Comparison of ENCODE assay signal across 2 cellular contexts in genomic region chr19:45271709-45272108, GRCh38.
TF ChIP-seq lines count a peak whose summit lies in the region.

No MANE protein-coding gene starts in this region.

TF ChIP-seq in HEK293, 187 proteins besides CTCF, POLR2A, EP300 and RAD21:
- no peak for TF ChIP-seq ZNF133 (tag by site-specific recombination; IDR thresholded peaks at IDR 0.05)
- peak; percentile 29; the same call in 1 of the 2 replicates for TF ChIP-seq ZNF664 (tag by site-specific recombination; IDR thresholded peaks at IDR 0.05)

TF ChIP-seq in HepG2, 621 proteins besides CTCF, POLR2A, EP300 and RAD21:
- TF ChIP-seq, protein P1, sequence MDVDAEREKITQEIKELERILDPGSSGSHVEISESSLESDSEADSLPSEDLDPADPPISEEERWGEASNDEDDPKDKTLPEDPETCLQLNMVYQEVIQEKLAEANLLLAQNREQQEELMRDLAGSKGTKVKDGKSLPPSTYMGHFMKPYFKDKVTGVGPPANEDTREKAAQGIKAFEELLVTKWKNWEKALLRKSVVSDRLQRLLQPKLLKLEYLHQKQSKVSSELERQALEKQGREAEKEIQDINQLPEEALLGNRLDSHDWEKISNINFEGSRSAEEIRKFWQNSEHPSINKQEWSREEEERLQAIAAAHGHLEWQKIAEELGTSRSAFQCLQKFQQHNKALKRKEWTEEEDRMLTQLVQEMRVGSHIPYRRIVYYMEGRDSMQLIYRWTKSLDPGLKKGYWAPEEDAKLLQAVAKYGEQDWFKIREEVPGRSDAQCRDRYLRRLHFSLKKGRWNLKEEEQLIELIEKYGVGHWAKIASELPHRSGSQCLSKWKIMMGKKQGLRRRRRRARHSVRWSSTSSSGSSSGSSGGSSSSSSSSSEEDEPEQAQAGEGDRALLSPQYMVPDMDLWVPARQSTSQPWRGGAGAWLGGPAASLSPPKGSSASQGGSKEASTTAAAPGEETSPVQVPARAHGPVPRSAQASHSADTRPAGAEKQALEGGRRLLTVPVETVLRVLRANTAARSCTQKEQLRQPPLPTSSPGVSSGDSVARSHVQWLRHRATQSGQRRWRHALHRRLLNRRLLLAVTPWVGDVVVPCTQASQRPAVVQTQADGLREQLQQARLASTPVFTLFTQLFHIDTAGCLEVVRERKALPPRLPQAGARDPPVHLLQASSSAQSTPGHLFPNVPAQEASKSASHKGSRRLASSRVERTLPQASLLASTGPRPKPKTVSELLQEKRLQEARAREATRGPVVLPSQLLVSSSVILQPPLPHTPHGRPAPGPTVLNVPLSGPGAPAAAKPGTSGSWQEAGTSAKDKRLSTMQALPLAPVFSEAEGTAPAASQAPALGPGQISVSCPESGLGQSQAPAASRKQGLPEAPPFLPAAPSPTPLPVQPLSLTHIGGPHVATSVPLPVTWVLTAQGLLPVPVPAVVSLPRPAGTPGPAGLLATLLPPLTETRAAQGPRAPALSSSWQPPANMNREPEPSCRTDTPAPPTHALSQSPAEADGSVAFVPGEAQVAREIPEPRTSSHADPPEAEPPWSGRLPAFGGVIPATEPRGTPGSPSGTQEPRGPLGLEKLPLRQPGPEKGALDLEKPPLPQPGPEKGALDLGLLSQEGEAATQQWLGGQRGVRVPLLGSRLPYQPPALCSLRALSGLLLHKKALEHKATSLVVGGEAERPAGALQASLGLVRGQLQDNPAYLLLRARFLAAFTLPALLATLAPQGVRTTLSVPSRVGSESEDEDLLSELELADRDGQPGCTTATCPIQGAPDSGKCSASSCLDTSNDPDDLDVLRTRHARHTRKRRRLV (CRISPR knock-in tag; IDR thresholded peaks at IDR 0.05) = no peak
- TF ChIP-seq ZMYM3 (CRISPR knock-in tag; IDR thresholded peaks at IDR 0.05) = 0 out of 2 replicates have a peak, but pooled peaks have one; percentile 18
- peak; percentile 50 for TF ChIP-seq FOSL2 (CRISPR knock-in tag; IDR thresholded peaks at IDR 0.05)
- no peak for TF ChIP-seq ELF3 (CRISPR knock-in tag; IDR thresholded peaks at IDR 0.05)
- TF ChIP-seq AFF4 (CRISPR knock-in tag; IDR thresholded peaks at IDR 0.05) = no peak
- TF ChIP-seq ZFX (CRISPR knock-in tag; IDR thresholded peaks at IDR 0.05; ENCODE audit: low read depth) = no peak
- TF ChIP-seq ZNF276 (CRISPR knock-in tag; IDR thresholded peaks at IDR 0.05; ENCODE audit: low read depth) = no peak
- no peak for TF ChIP-seq SP5 (CRISPR knock-in tag; IDR thresholded peaks at IDR 0.05; ENCODE audit: borderline replicate concordance, low read depth)
- TF ChIP-seq ZNF878 (CRISPR knock-in tag; IDR thresholded peaks at IDR 0.05) = no peak
- TF ChIP-seq NRL (CRISPR knock-in tag; IDR thresholded peaks at IDR 0.05; ENCODE audit: borderline replicate concordance) = no peak
- TF ChIP-seq RXRA (CRISPR knock-in tag; IDR thresholded peaks at IDR 0.05) = no peak
- no peak for TF ChIP-seq NCOA5 (CRISPR knock-in tag; IDR thresholded peaks at IDR 0.05)
- TF ChIP-seq, protein P2, sequence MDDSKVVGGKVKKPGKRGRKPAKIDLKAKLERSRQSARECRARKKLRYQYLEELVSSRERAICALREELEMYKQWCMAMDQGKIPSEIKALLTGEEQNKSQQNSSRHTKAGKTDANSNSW (CRISPR knock-in tag; IDR thresholded peaks at IDR 0.05; ENCODE audit: borderline replicate concordance) = no peak
- TF ChIP-seq TGIF2 (CRISPR knock-in tag; IDR thresholded peaks at IDR 0.05) = no peak
